Comparison of ENCODE assay signal across 24 cellular contexts in genomic region chr3:111765136-111765535, GRCh38.
DNase-seq lines count a peak whose midpoint lies in the region; ATAC-seq, FAIRE-seq and TF ChIP-seq lines count a peak whose summit lies in the region.
"Had no signal": no experiment of that assay in that cellular context is flagged by ENCODE, and none has a peak within 500 bp of the region (broad histone marks: within the 10 kb centered on the region; RNA-seq: fewer than 3 reads in every experiment).

No MANE protein-coding gene starts in this region.

- H2AFZ ChIP-seq in osteoblast (ENCODE audit: low read length), result no peak overlapping the region

- H3K4me1 ChIP-seq in RWPE2 (ENCODE audit: insufficient read depth, poor library complexity, severe bottlenecking) (peaks cover 73% of the 10 kb centered on the region), esophagus squamous epithelium (peaks cover 17 to 73% (median 61%) of the 10 kb centered on the region in 3 donors), osteoblast (ENCODE audit: insufficient read depth, low read length) (peaks cover 78% of the 10 kb centered on the region), transverse colon (peaks cover 8 to 37% (median 21%) of the 10 kb centered on the region in 4 donors), small intestine (ENCODE audit: control insufficient read depth in 2 of 2, insufficient read depth in 1 of 2, low read depth in 1 of 2, low read length in 1 of 2) (peaks cover 2 to 7% of the 10 kb centered on the region in 2 donors)

- H3K9me3 ChIP-seq in RWPE2 (ENCODE audit: severe bottlenecking) (no peaks in the 10 kb centered on the region), esophagus squamous epithelium (no peaks in the 10 kb centered on the region), osteoblast (ENCODE audit: low read depth, low read length) (no peaks in the 10 kb centered on the region), transverse colon (no peaks in the 10 kb centered on the region), small intestine (ENCODE audit: control insufficient read depth, low read depth) (no peaks in the 10 kb centered on the region)
- H3K9me3 ChIP-seq: testis had no signal

- ATAC-seq in RWPE2 (ENCODE audit: low read depth) (no peak), WTC11 (no peak)
- ATAC-seq: activated CD4-positive, CD25-positive, alpha-beta regulatory T cell treated with anti-CD3 and anti-CD28 coated beads, Interleukin-2, amount 50 U/mL, for 24 hours; activated CD8-positive, alpha-beta T cell treated with anti-CD3 and anti-CD28 coated beads, Interleukin-2, amount 10 ng/mL, durations not matched to agents 7 days and 5 days had no signal

- H3K27me3 ChIP-seq in RWPE2 (ENCODE audit: insufficient read depth, poor library complexity, severe bottlenecking) (no peaks in the 10 kb centered on the region), esophagus squamous epithelium (no peaks in the 10 kb centered on the region), osteoblast (ENCODE audit: insufficient read depth, low read length) (no peaks in the 10 kb centered on the region), transverse colon (no peaks in the 10 kb centered on the region), small intestine (ENCODE audit: control insufficient read depth in 2 of 2, insufficient read depth in 2 of 2, low read length in 2 of 2) (no peaks in the 10 kb centered on the region)
- H3K27me3 ChIP-seq: testis had no signal

- DNase-seq in RWPE2 (ENCODE audit: low spot score), result no peak
- no peak for DNase-seq in esophagus squamous epithelium (lab: John Stamatoyannopoulos, UW)
- DNase-seq in osteoblast (ENCODE audit: insufficient read length, low spot score, missing footprints), result no peak
- no peak for DNase-seq in transverse colon
- DNase-seq in WTC11 (ENCODE audit: low spot score), result no peak
- no peak for DNase-seq in small intestine
- no peak for DNase-seq in activated CD8-positive, alpha-beta memory T cell treated with anti-CD3 and anti-CD28 coated beads, Interleukin-2, amount 50 U/mL, for 4 hours
- DNase-seq in DMS53 treated with DMSO at 0.1 percent for 48 hours (lab: John Stamatoyannopoulos, UW; ENCODE audit: unreplicated experiment), result no peak
- DNase-seq: activated CD8-positive, alpha-beta T cell treated with anti-CD3 and anti-CD28 coated beads, Interleukin-2, amount 10 ng/mL, durations not matched to agents 7 days and 5 days; activated naive CD4-positive, alpha-beta T cell treated with Interleukin-2 at 50 U/mL for 16 hours; activated T-cell treated with anti-CD3 and anti-CD28 coated beads, Interleukin-2, amount 50 U/mL, for 24 hours; CD4-positive, alpha-beta memory T cell; central memory CD4-positive, alpha-beta T cell; DMS79; erythroblast; naive B cell; NCI-H1048; NCI-H187 treated with DMSO at 0.1 percent for 48 hours; NCI-H2227 treated with DMSO at 0.1 percent for 48 hours; NCI-H748 treated with DMSO at 0.1 percent for 48 hours; OCI-M1; SHP77; testis had no signal

- POLR2A ChIA-PET in WTC11 (lab: Charles Lee), result no interaction called here

- WGBS in esophagus squamous epithelium, 2 donors, result 42 to 55% methylated on average over 3 of the region's 3 CpGs
- WGBS in transverse colon (ENCODE audit: low coverage in 1 of 2), 2 donors, result 73% methylated on average over 3 of the region's 3 CpGs; no CpG with 5 or more reads in 1 of the 2 donors
- WGBS in small intestine, 3 donors, result 61 to 65% (median 64%) methylated on average over 3 of the region's 3 CpGs

- H3K9me3 Mint-ChIP-seq in WTC11, result no peaks in the 10 kb centered on the region
- H3K9me3 Mint-ChIP-seq: activated T-cell treated with anti-CD3 and anti-CD28 coated beads, Interleukin-2, amount 50 U/mL, for 24 hours; CD4-positive, alpha-beta memory T cell; naive B cell had no signal

- CTCF ChIA-PET in WTC11 (lab: Charles Lee), result interaction anchor here (1.1 kb wide), 1 partner anchor 95 kb away, joined by 3 read pairs; no protein-coding TSS in a partner anchor

- no peak for TF ChIP-seq CTCF in RWPE2 (IDR thresholded peaks at IDR 0.05; ENCODE audit: poor library complexity, severe bottlenecking)
- TF ChIP-seq CTCF in esophagus squamous epithelium (IDR thresholded peaks at IDR 0.05), result no peak
- TF ChIP-seq CTCF in osteoblast (IDR thresholded peaks at IDR 0.05; ENCODE audit: extremely low read depth, low read depth, low read length), result no peak
- no peak for TF ChIP-seq CTCF in transverse colon (IDR thresholded peaks at IDR 0.05)
- no peak for TF ChIP-seq CTCF in WTC11 (IDR thresholded peaks at IDR 0.05)

- H3K4me3 Mint-ChIP-seq in WTC11, result no peak overlapping the region
- H3K4me3 Mint-ChIP-seq: activated CD8-positive, alpha-beta T cell treated with anti-CD3 and anti-CD28 coated beads, Interleukin-2, amount 10 ng/mL, durations not matched to agents 7 days and 5 days; activated T-cell treated with anti-CD3 and anti-CD28 coated beads, Interleukin-2, amount 50 U/mL, for 24 hours; CD4-positive, alpha-beta memory T cell; naive B cell had no signal

- no peaks in the 10 kb centered on the region for H3K79me2 ChIP-seq in osteoblast (ENCODE audit: insufficient read depth, low read length)

- in situ Hi-C loops in transverse colon (cut with MboI; ENCODE audit: low pct_ligation_motif_present in 1 of 4, low pct_unique_long_range_greater_than_20kb in 1 of 4, low sequenced_read_pairs in 3 of 4), result no loop called here

- no peak for FAIRE-seq in small intestine (lab: Jason Lieb, UNC)

- TF ChIP-seq EP300 in transverse colon (IDR thresholded peaks at IDR 0.05; ENCODE audit: low read depth), result no peak

- H4K20me1 ChIP-seq in osteoblast (ENCODE audit: insufficient read depth, low read length), result no peaks in the 10 kb centered on the region

- H3K27me3 Mint-ChIP-seq in WTC11 (ENCODE audit: low read depth), result no peaks in the 10 kb centered on the region
- H3K27me3 Mint-ChIP-seq: activated T-cell treated with anti-CD3 and anti-CD28 coated beads, Interleukin-2, amount 50 U/mL, for 24 hours; naive B cell had no signal

- intact Hi-C loops in esophagus squamous epithelium (cut with DNase I), result no loop called here
- intact Hi-C loops in transverse colon (cut with DNase I; ENCODE audit: low total_unique reads), result no loop called here

- TF ChIP-seq POLR2A in esophagus squamous epithelium (IDR thresholded peaks at IDR 0.05) (no peak), transverse colon (IDR thresholded peaks at IDR 0.05) (no peak)

- no peaks in the 10 kb centered on the region for H3K4me1 Mint-ChIP-seq in WTC11
- H3K4me1 Mint-ChIP-seq: CD4-positive, alpha-beta memory T cell; naive B cell had no signal

- no peak overlapping the region for H3K27ac Mint-ChIP-seq in WTC11
- H3K27ac Mint-ChIP-seq: activated CD8-positive, alpha-beta T cell treated with anti-CD3 and anti-CD28 coated beads, Interleukin-2, amount 10 ng/mL, durations not matched to agents 7 days and 5 days; activated T-cell treated with anti-CD3 and anti-CD28 coated beads, Interleukin-2, amount 50 U/mL, for 24 hours; CD4-positive, alpha-beta memory T cell; naive B cell had no signal

- peak overlapping the region; percentile 9 for H3K4me2 ChIP-seq in osteoblast (ENCODE audit: insufficient read depth, low read length)

- no peaks in the 10 kb centered on the region for H3K36me3 Mint-ChIP-seq in WTC11
- H3K36me3 Mint-ChIP-seq: CD4-positive, alpha-beta memory T cell; naive B cell had no signal

- H3K36me3 ChIP-seq in RWPE2 (ENCODE audit: low read depth) (peaks cover 34% of the 10 kb centered on the region), esophagus squamous epithelium (no peaks in the 10 kb centered on the region), osteoblast (ENCODE audit: insufficient read depth, low read length) (no peaks in the 10 kb centered on the region), transverse colon (no peaks in the 10 kb centered on the region), small intestine (ENCODE audit: control insufficient read depth in 2 of 2, insufficient read depth in 2 of 2, low read length in 2 of 2) (no peaks in the 10 kb centered on the region)

- H3K27ac ChIP-seq in RWPE2 (ENCODE audit: poor library complexity, severe bottlenecking) (peak overlapping the region; percentile 92), esophagus squamous epithelium (peak overlapping the region; percentile 83 to 94 (median 92)), osteoblast (ENCODE audit: low read depth, low read length) (peak overlapping the region; percentile 93), transverse colon (peak overlapping the region; percentile 74 to 84 (median 81)), small intestine (ENCODE audit: low read depth in 1 of 2, low read length in 1 of 2) (peak overlapping the region in 1 of 2 donors; percentile 56)
- H3K27ac ChIP-seq: testis had no signal

- no peak overlapping the region for H3K4me3 ChIP-seq in RWPE2 (ENCODE audit: severe bottlenecking)
- H3K4me3 ChIP-seq in esophagus squamous epithelium, result no peak overlapping the region
- no peak overlapping the region for H3K4me3 ChIP-seq in osteoblast (ENCODE audit: insufficient read depth, low read length)
- H3K4me3 ChIP-seq in transverse colon, result no peak overlapping the region
- no peak overlapping the region for H3K4me3 ChIP-seq in small intestine (ENCODE audit: low read depth in 1 of 2, low read length in 2 of 2)
- H3K4me3 ChIP-seq: testis had no signal

TF ChIP-seq in WTC11, 78 proteins besides CTCF, POLR2A, EP300 and RAD21 (continues in another document):
- TF ChIP-seq ZNF232 (CRISPR knock-in tag; IDR thresholded peaks at IDR 0.05), result no peak
- no peak for TF ChIP-seq HMGA2 (CRISPR knock-in tag; IDR thresholded peaks at IDR 0.05)
